ENCODE assay signal across 29 cellular contexts in genomic region chr4:5589495-5589894, GRCh38.
"Had no signal": no experiment of that assay in that cellular context is flagged by ENCODE, and none has a peak within 500 bp of the region (broad histone marks: within the 10 kb centered on the region; RNA-seq: fewer than 3 reads in every experiment).

No MANE protein-coding gene starts in this region.

- H3K27ac Mint-ChIP-seq: stimulated activated effector memory CD8-positive, alpha-beta T cell treated with anti-CD3 and anti-CD28 coated beads, Interleukin-12 subunit alpha, Interleukin-12 subunit beta, amount 100 ng/mL, for 72 hours; stimulated activated memory B cell treated with anti-CD40 and anti-IgM and Interleukin-4, amounts not matched to agents 10 μg/mL and 1 μg/mL and 100 μg/mL, for 72 hours; stimulated activated naive B cell treated with anti-CD40 and anti-IgM and Interleukin-4, amounts not matched to agents 10 μg/mL and 1 μg/mL and 100 μg/mL, for 72 hours; stimulated activated naive CD8-positive, alpha-beta T cell treated with anti-CD3 and anti-CD28 coated beads, Interleukin-15, amount 100 ng/mL, for 72 hours; stimulated activated naive CD8-positive, alpha-beta T cell treated with anti-CD3 and anti-CD28 coated beads, Interleukin-15, Interleukin-2, amounts not matched to agents 100 ng/mL and 50 ng/mL, for 24 hours; type B pancreatic cell had no signal

- H3K4me3 ChIP-seq: stomach, suprapubic skin, testis, thoracic aorta, thyroid gland, tibial artery, tibial nerve, transverse colon, upper lobe of left lung, upper lobe of right lung, uterus, vagina had no signal

- H3K9me3 ChIP-seq: testis, thoracic aorta, thyroid gland, transverse colon, upper lobe of left lung, upper lobe of right lung, uterus, vagina had no signal

- H3K4me1 ChIP-seq: stomach, suprapubic skin, testis, thyroid gland, tibial artery, tibial nerve, transverse colon, upper lobe of left lung, upper lobe of right lung, uterus, vagina had no signal

- FAIRE-seq: urothelium cell line had no signal

- H3K27ac ChIP-seq: stomach, suprapubic skin, testis, thoracic aorta, thyroid gland, tibial artery, tibial nerve, transverse colon, upper lobe of left lung, upper lobe of right lung, uterus, vagina had no signal

- ATAC-seq: stimulated activated effector memory CD8-positive, alpha-beta T cell treated with anti-CD3 and anti-CD28 coated beads, Interleukin-12 subunit alpha, Interleukin-12 subunit beta, amount 100 ng/mL, for 72 hours; stimulated activated memory B cell treated with anti-CD40 and anti-IgM and Interleukin-4, amounts not matched to agents 10 μg/mL and 1 μg/mL and 100 μg/mL, for 72 hours; stimulated activated naive B cell treated with anti-CD40 and anti-IgM and Interleukin-4, amounts not matched to agents 10 μg/mL and 1 μg/mL and 100 μg/mL, for 72 hours; stimulated activated naive CD8-positive, alpha-beta T cell treated with anti-CD3 and anti-CD28 coated beads, Interleukin-15, amount 100 ng/mL, for 72 hours; stimulated activated naive CD8-positive, alpha-beta T cell treated with anti-CD3 and anti-CD28 coated beads, Interleukin-15, Interleukin-2, amounts not matched to agents 100 U/mL and 50 U/mL, for 24 hours; upper lobe of right lung had no signal

- DNase-seq: stimulated activated CD4-positive, alpha-beta T cell treated with anti-CD3 and anti-CD28 coated beads, Interleukin-2, amount 100 ng/mL, for 48 hours; stimulated activated CD4-positive, alpha-beta T cell treated with anti-CD3 and anti-CD28 coated beads, Interleukin-4, amount 100 ng/mL, for 1 hour; stimulated activated CD4-positive, alpha-beta T cell treated with anti-CD3 and anti-CD28 coated beads, Interleukin-4, amount 100 ng/mL, for 24 hours; stimulated activated CD4-positive, alpha-beta T cell treated with anti-CD3 and anti-CD28 coated beads, Interleukin-4, amount 100 ng/mL, for 4 hours; stimulated activated CD8-positive, alpha-beta memory T cell treated with anti-CD3 and anti-CD28 coated beads, Interleukin-4, amount 100 ng/mL, for 48 hours; stimulated activated naive B cell treated with anti-CD40 and anti-IgM and Interleukin-4, amounts not matched to agents 10 μg/mL and 1 μg/mL and 100 μg/mL, for 72 hours; stimulated activated naive CD4-positive, alpha-beta T cell; stimulated activated naive CD4-positive, alpha-beta T cell treated with Interleukin-2 at 50 U/mL for 16 hours; stimulated activated naive CD8-positive, alpha-beta T cell treated with anti-CD3 and anti-CD28 coated beads, Interleukin-15, amount 100 ng/mL, for 72 hours; stimulated activated naive CD8-positive, alpha-beta T cell treated with anti-CD3 and anti-CD28 coated beads, Interleukin-15, Interleukin-2, amounts not matched to agents 100 U/mL and 50 U/mL, for 24 hours; stomach; substantia nigra; testis; thyroid gland; tibial artery; transverse colon; trophoblast cell; upper lobe of left lung; upper lobe of right lung; uterus had no signal

- H3K9me3 Mint-ChIP-seq: type B pancreatic cell had no signal

- H3K4me3 Mint-ChIP-seq: stimulated activated effector memory CD8-positive, alpha-beta T cell treated with anti-CD3 and anti-CD28 coated beads, Interleukin-12 subunit alpha, Interleukin-12 subunit beta, amount 100 ng/mL, for 72 hours; stimulated activated memory B cell treated with anti-CD40 and anti-IgM and Interleukin-4, amounts not matched to agents 10 μg/mL and 1 μg/mL and 100 μg/mL, for 72 hours; stimulated activated naive B cell treated with anti-CD40 and anti-IgM and Interleukin-4, amounts not matched to agents 10 μg/mL and 1 μg/mL and 100 μg/mL, for 72 hours; stimulated activated naive CD8-positive, alpha-beta T cell treated with anti-CD3 and anti-CD28 coated beads, Interleukin-15, amount 100 ng/mL, for 72 hours; stimulated activated naive CD8-positive, alpha-beta T cell treated with anti-CD3 and anti-CD28 coated beads, Interleukin-15, Interleukin-2, amounts not matched to agents 100 ng/mL and 50 ng/mL, for 24 hours; type B pancreatic cell had no signal

- H3K36me3 Mint-ChIP-seq: stimulated activated effector memory CD8-positive, alpha-beta T cell treated with anti-CD3 and anti-CD28 coated beads, Interleukin-12 subunit alpha, Interleukin-12 subunit beta, amount 100 ng/mL, for 72 hours had no signal

- H3K4me1 Mint-ChIP-seq: stimulated activated effector memory CD8-positive, alpha-beta T cell treated with anti-CD3 and anti-CD28 coated beads, Interleukin-12 subunit alpha, Interleukin-12 subunit beta, amount 100 ng/mL, for 72 hours; stimulated activated memory B cell treated with anti-CD40 and anti-IgM and Interleukin-4, amounts not matched to agents 10 μg/mL and 1 μg/mL and 100 μg/mL, for 72 hours; stimulated activated naive B cell treated with anti-CD40 and anti-IgM and Interleukin-4, amounts not matched to agents 10 μg/mL and 1 μg/mL and 100 μg/mL, for 72 hours; stimulated activated naive CD8-positive, alpha-beta T cell treated with anti-CD3 and anti-CD28 coated beads, Interleukin-15, amount 100 ng/mL, for 72 hours had no signal

- H3K27me3 Mint-ChIP-seq: type B pancreatic cell had no signal

- H3K36me3 ChIP-seq: thyroid gland, transverse colon, uterus had no signal
